13 cellular contexts compared by ENCODE assay signal in genomic region chr6:16674666-16675392, GRCh38.
A peak's percentile ranks its signal among the peaks of the same experiment; 100 is the strongest.
DNase-seq lines count a peak whose midpoint lies in the region; ATAC-seq and TF ChIP-seq lines count a peak whose summit lies in the region.
"Had no signal": no experiment of that assay in that cellular context is flagged by ENCODE, and none has a peak within 500 bp of the region (broad histone marks: within the 10 kb centered on the region; RNA-seq: fewer than 3 reads in every experiment).

No MANE protein-coding gene starts in this region.

- no peak for ATAC-seq in CD8-positive, alpha-beta T cell
- ATAC-seq in HG03095 (IDR thresholded peaks at IDR 0.05; ENCODE audit: unreplicated experiment) = no peak
- ATAC-seq: activated naive CD4-positive, alpha-beta T cell treated with anti-CD3 and anti-CD28 coated beads, Interleukin-2, amount 50 U/mL, for 72 hours had no signal

- POLR2A ChIA-PET in activated CD4-positive, alpha-beta memory T cell treated with anti-CD3 and anti-CD28 coated beads, Interleukin-2, amount 10 ng/mL, durations not matched to agents 7 days and 5 days (lab: Charles Lee) = no interaction called here
- POLR2A ChIA-PET in CD8-positive, alpha-beta T cell (lab: Charles Lee) = no interaction called here

- H3K36me3 ChIP-seq in subcutaneous abdominal adipose tissue (ENCODE audit: control insufficient read depth in 5 of 5, insufficient read depth in 5 of 5, low read length in 5 of 5) = no peaks in the 10 kb centered on the region
- no peaks in the 10 kb centered on the region for H3K36me3 ChIP-seq in CD8-positive, alpha-beta T cell (ENCODE audit: insufficient read depth, low read length)
- H3K36me3 ChIP-seq: tibial artery had no signal

- H3K27ac ChIP-seq in subcutaneous abdominal adipose tissue (ENCODE audit: low read depth, low read length) = peak overlapping the region; percentile 85
- no peak overlapping the region for H3K27ac ChIP-seq in CD8-positive, alpha-beta T cell (ENCODE audit: low read depth, low read length)
- H3K27ac ChIP-seq: tibial artery had no signal

- H3K4me3 ChIP-seq in fibroblast of villous mesenchyme (ENCODE audit: low read depth, low read length) (no peak overlapping the region), subcutaneous abdominal adipose tissue (ENCODE audit: low read depth in 1 of 5, low read length in 5 of 5) (no peak overlapping the region)
- H3K4me3 ChIP-seq in CD8-positive, alpha-beta T cell (ENCODE audit: low read depth, low read length) = no peak overlapping the region
- H3K4me3 ChIP-seq: tibial artery had no signal

- H3K27ac Mint-ChIP-seq in activated CD4-positive, alpha-beta memory T cell treated with anti-CD3 and anti-CD28 coated beads, Interleukin-2, amount 10 ng/mL, durations not matched to agents 7 days and 5 days = peak overlapping the region; percentile 41
- H3K27ac Mint-ChIP-seq in CD8-positive, alpha-beta T cell = no peak overlapping the region
- H3K27ac Mint-ChIP-seq: activated naive CD4-positive, alpha-beta T cell treated with anti-CD3 and anti-CD28 coated beads, Interleukin-2, amount 50 U/mL, for 72 hours; dendritic cell treated with granulocyte-macrophage colony-stimulating factor and Interleukin-4, amounts not matched to agents 40 ng/mL and 50 ng/mL, for 4 days had no signal

- CTCF ChIA-PET in activated CD4-positive, alpha-beta memory T cell treated with anti-CD3 and anti-CD28 coated beads, Interleukin-2, amount 10 ng/mL, durations not matched to agents 7 days and 5 days (lab: Charles Lee) = interaction anchor here (0.6 to 1.4 kb wide), 4 partner anchors 20 to 163 kb away, joined by 3 to 5 read pairs (median 4); no protein-coding TSS in a partner anchor
- CTCF ChIA-PET in CD8-positive, alpha-beta T cell (lab: Charles Lee) = interaction anchor here (1.5 kb wide), 1 partner anchor 22 kb away, joined by 3 read pairs; no protein-coding TSS in a partner anchor

- no peaks in the 10 kb centered on the region for H3K27me3 Mint-ChIP-seq in activated CD4-positive, alpha-beta memory T cell treated with anti-CD3 and anti-CD28 coated beads, Interleukin-2, amount 10 ng/mL, durations not matched to agents 7 days and 5 days
- H3K27me3 Mint-ChIP-seq in CD8-positive, alpha-beta T cell (ENCODE audit: low read depth) = no peaks in the 10 kb centered on the region
- H3K27me3 Mint-ChIP-seq: dendritic cell treated with granulocyte-macrophage colony-stimulating factor and Interleukin-4, amounts not matched to agents 40 ng/mL and 50 ng/mL, for 4 days had no signal

- H3K9me3 ChIP-seq in subcutaneous abdominal adipose tissue (ENCODE audit: control insufficient read depth in 5 of 5, low read length in 5 of 5) = no peaks in the 10 kb centered on the region
- H3K9me3 ChIP-seq in CD8-positive, alpha-beta T cell (ENCODE audit: low read length) = no peaks in the 10 kb centered on the region
- H3K9me3 ChIP-seq: tibial artery had no signal

- no peak for TF ChIP-seq CTCF in fibroblast of villous mesenchyme (IDR thresholded peaks at IDR 0.05; ENCODE audit: insufficient read depth, low read depth, low read length)
- TF ChIP-seq CTCF in CD8-positive, alpha-beta T cell (IDR thresholded peaks at IDR 0.05) = no peak

- intact Hi-C loops in CD8-positive, alpha-beta T cell (cut with DNase I, micrococcal nuclease) = loop anchor here in 1 of 2 experiments (5.0 kb wide), 1 partner anchor 37 kb away; no protein-coding TSS in a partner anchor

- H3K9me3 Mint-ChIP-seq in activated CD4-positive, alpha-beta memory T cell treated with anti-CD3 and anti-CD28 coated beads, Interleukin-2, amount 10 ng/mL, durations not matched to agents 7 days and 5 days = no peaks in the 10 kb centered on the region
- no peaks in the 10 kb centered on the region for H3K9me3 Mint-ChIP-seq in CD8-positive, alpha-beta T cell
- H3K9me3 Mint-ChIP-seq: activated naive CD4-positive, alpha-beta T cell treated with anti-CD3 and anti-CD28 coated beads, Interleukin-2, amount 50 U/mL, for 72 hours had no signal

- H3K9ac ChIP-seq in subcutaneous abdominal adipose tissue (ENCODE audit: low read length in 5 of 5) = peak overlapping the region in 3 of 5 donors; percentile 7 to 50 (median 45)

- peaks cover 37% of the 10 kb centered on the region for H3K36me3 Mint-ChIP-seq in activated CD4-positive, alpha-beta memory T cell treated with anti-CD3 and anti-CD28 coated beads, Interleukin-2, amount 10 ng/mL, durations not matched to agents 7 days and 5 days (ENCODE audit: low read depth)
- peaks cover 11% of the 10 kb centered on the region for H3K36me3 Mint-ChIP-seq in CD8-positive, alpha-beta T cell

- peak; percentile 76 for DNase-seq in GM04504 (ENCODE audit: low read depth)
- DNase-seq in activated CD4-positive, alpha-beta memory T cell treated with anti-CD3 and anti-CD28 coated beads, Interleukin-2, amount 10 ng/mL, durations not matched to agents 7 days and 5 days = no peak
- peak; percentile 74 for DNase-seq in fibroblast of villous mesenchyme (ENCODE audit: low read depth)
- DNase-seq in CD8-positive, alpha-beta T cell = no peak
- DNase-seq in NOMO-1 treated with DMSO at 0.1 percent for 48 hours (lab: John Stamatoyannopoulos, UW; ENCODE audit: unreplicated experiment) = no peak
- no peak for DNase-seq in T-helper 9 cell
- DNase-seq: NCI-H2227 treated with DMSO at 0.1 percent for 48 hours, T1000, tibial artery had no signal

- no peaks in the 10 kb centered on the region for H3K27me3 ChIP-seq in subcutaneous abdominal adipose tissue (ENCODE audit: control insufficient read depth in 5 of 5, insufficient read depth in 4 of 5, low read length in 5 of 5)
- H3K27me3 ChIP-seq in CD8-positive, alpha-beta T cell (ENCODE audit: insufficient read depth, low read length) = no peaks in the 10 kb centered on the region
- H3K27me3 ChIP-seq: tibial artery had no signal

- no peak overlapping the region for H3K4me3 Mint-ChIP-seq in activated CD4-positive, alpha-beta memory T cell treated with anti-CD3 and anti-CD28 coated beads, Interleukin-2, amount 10 ng/mL, durations not matched to agents 7 days and 5 days
- H3K4me3 Mint-ChIP-seq in CD8-positive, alpha-beta T cell = no peak overlapping the region
- H3K4me3 Mint-ChIP-seq: dendritic cell treated with granulocyte-macrophage colony-stimulating factor and Interleukin-4, amounts not matched to agents 40 ng/mL and 50 ng/mL, for 4 days had no signal

- peaks cover 71% of the 10 kb centered on the region for H3K4me1 Mint-ChIP-seq in activated CD4-positive, alpha-beta memory T cell treated with anti-CD3 and anti-CD28 coated beads, Interleukin-2, amount 10 ng/mL, durations not matched to agents 7 days and 5 days
- peaks cover 37% of the 10 kb centered on the region for H3K4me1 Mint-ChIP-seq in CD8-positive, alpha-beta T cell (ENCODE audit: low read depth)

- peaks cover 7 to 58% (median 39%) of the 10 kb centered on the region in 5 donors for H3K4me1 ChIP-seq in subcutaneous abdominal adipose tissue (ENCODE audit: control insufficient read depth in 5 of 5, insufficient read depth in 5 of 5, low read length in 5 of 5)
- peaks cover under 1% of the 10 kb centered on the region for H3K4me1 ChIP-seq in CD8-positive, alpha-beta T cell (ENCODE audit: insufficient read depth, low read length)

Comparison
In these comparisons a context has a peak if more than half of its experiments do, and no peak if none do; other contexts are left out.
1. DNase-seq: peak in GM04504 (single experiment) and fibroblast of villous mesenchyme (single experiment); none in activated CD4-positive, alpha-beta memory T cell treated with anti-CD3 and anti-CD28 coated beads, Interleukin-2, amount 10 ng/mL, durations not matched to agents 7 days and 5 days (single experiment), CD8-positive, alpha-beta T cell (0 of 7), NOMO-1 treated with DMSO at 0.1 percent for 48 hours (single experiment) and T-helper 9 cell (single experiment).